In the genomic region with DNA sequence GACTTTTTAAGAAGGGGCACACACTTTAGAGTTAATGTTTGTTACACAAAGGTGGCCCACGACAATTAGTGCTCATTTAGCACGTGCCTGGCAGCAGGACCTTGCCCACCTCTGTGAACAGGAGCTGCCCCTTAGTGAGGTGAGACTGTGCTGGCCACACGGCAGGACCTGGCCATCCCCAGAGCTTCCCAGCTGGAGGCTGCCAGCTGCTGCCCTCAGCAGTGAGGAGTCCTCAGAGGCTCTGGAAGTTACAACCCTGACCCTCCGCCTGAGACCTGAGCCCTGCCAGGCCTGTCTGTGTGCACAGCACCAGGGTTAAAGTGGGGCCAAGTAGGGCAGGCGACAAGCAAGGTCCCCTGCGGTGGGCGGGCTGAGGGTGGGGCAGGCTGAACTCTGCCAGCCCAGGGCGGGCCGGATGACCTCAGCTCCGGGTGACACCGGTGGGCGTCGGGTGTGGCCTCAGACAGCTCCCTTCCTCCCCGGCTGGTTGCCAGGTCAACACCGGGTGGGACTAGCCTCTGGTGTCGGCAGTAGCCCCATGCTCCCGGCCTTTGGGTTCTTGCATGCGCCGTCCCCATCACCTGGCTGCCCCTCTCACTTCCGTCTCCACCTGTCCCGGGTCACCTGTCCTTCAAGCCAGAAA, we compare ENCODE assay signal across 9 cellular contexts. TPM values are rescaled to one million over a fixed set of nuclear protein-coding genes. Genes with fewer than 3 reads are reported as not detected.
DNase-seq lines count a peak whose midpoint lies in the region; ATAC-seq and TF ChIP-seq lines count a peak whose summit lies in the region.
"Had no signal": no experiment of that assay in that cellular context is flagged by ENCODE, and none has a peak within 500 bp of the region (broad histone marks: within the 10 kb centered on the region; RNA-seq: fewer than 3 reads in every experiment).

No MANE protein-coding gene starts in this region.

- no peak overlapping the region; the same call in 1 of the 2 replicates for H3K27ac ChIP-seq in Panc1 (ENCODE audit: low read length)

- no peaks in the 10 kb centered on the region for H3K9me3 ChIP-seq in Panc1 (ENCODE audit: control insufficient read depth, insufficient read depth, low read depth, low read length)

- intact Hi-C loops in Panc1 (cut with micrococcal nuclease; ENCODE audit: unreplicated experiment) (loop anchor here (2.0 to 10.0 kb wide), 2 partner anchors 110 to 218 kb away; no protein-coding TSS in a partner anchor), Right ventricle myocardium inferior (cut with DNase I) (loop anchor here (2.0 to 10.0 kb wide), 2 partner anchors 218 to 380 kb away; no protein-coding TSS in a partner anchor)

- peak; percentile 11; the same call in 1 of the 2 replicates for ATAC-seq in Panc1
- ATAC-seq in Right ventricle myocardium inferior = peak; percentile 48
- ATAC-seq in GM19328 (IDR thresholded peaks at IDR 0.05; ENCODE audit: unreplicated experiment) = no peak
- ATAC-seq in GM19397 (IDR thresholded peaks at IDR 0.05; ENCODE audit: unreplicated experiment) = no peak
- no peak for ATAC-seq in GM19324 (IDR thresholded peaks at IDR 0.05; ENCODE audit: low FRiP score, unreplicated experiment)

- H3K4me3 ChIP-seq in Panc1 (ENCODE audit: low read depth in 2 of 2, low read length in 2 of 2) = peak overlapping the region; percentile 37 to 51

- POLR2A ChIA-PET in Panc1 (lab: Charles Lee) = interaction anchor here (0.5 to 0.7 kb wide), 2 partner anchors 204 to 1606 kb away, joined by 3 to 4 read pairs; no protein-coding TSS in a partner anchor

- TF ChIP-seq CTCF in GM13976 (IDR thresholded peaks at IDR 0.05; ENCODE audit: borderline replicate concordance, control extremely low read depth, extremely low read depth, insufficient read depth, missing control alignments) (no peak), Panc1 (IDR thresholded peaks at IDR 0.05) (no peak)

- CTCF ChIA-PET in Panc1 (lab: Charles Lee) = interaction anchor here (0.6 to 1.4 kb wide), 3 partner anchors 9 to 30 kb away, joined by 3 to 9 read pairs (median 6); no protein-coding TSS in a partner anchor

- DNase-seq in GM13976 (ENCODE audit: low spot score) (peak; percentile 56), Panc1 (ENCODE audit: low read depth, low spot score) (no peak), Right ventricle myocardium inferior (ENCODE audit: missing footprints) (peak; percentile 88), retina (peak; percentile 36), NCI-H1092 (lab: John Stamatoyannopoulos, UW) (no peak)

- no peaks in the 10 kb centered on the region for H3K27me3 ChIP-seq in Panc1 (ENCODE audit: control insufficient read depth, insufficient read depth, low read length)

- no peaks in the 10 kb centered on the region for H3K36me3 ChIP-seq in Panc1 (ENCODE audit: control insufficient read depth, insufficient read depth, low read length)

- peaks cover 19% of the 10 kb centered on the region for H3K4me1 ChIP-seq in Panc1 (ENCODE audit: control insufficient read depth, insufficient read depth, low read length)

- no TSS peak for BruUV-seq in Panc1 (replicated peaks; lab: Mats Ljungman, UMichigan)

- in situ Hi-C loops in GM13976 (cut with MboI; ENCODE audit: low sequenced_read_pairs, unreplicated experiment) (loop anchor here (5.0 kb wide), 1 partner anchor 207 kb away; no protein-coding TSS in a partner anchor), Panc1 (cut with HindIII; ENCODE audit: low pct_unique_long_range_greater_than_20kb, low sequenced_read_pairs) (no loop called here)

RNA-seq across cellular contexts. Expression of a gene that starts 9.2 kb away (rescaled TPM):
- total RNA-seq in Panc1 (2021; ENCODE audit: unreplicated experiment) = not detected
- polyA plus RNA-seq in Panc1 (2012; ENCODE audit: insufficient read length) = not detected
- not detected for total RNA-seq in Right ventricle myocardium inferior
- total RNA-seq: T-helper 1 cell treated with Interleukin-12 subunit alpha and Interleukin-12 subunit beta and Interleukin-4 antibody, amounts not matched to agents 30 ng/mL and 1 ng/mL, for 36 hours had no signal

RNA-seq across cellular contexts. Expression of a gene that starts 17.5 kb away (rescaled TPM):
- total RNA-seq in Panc1 (2021; ENCODE audit: unreplicated experiment) (84.4 TPM), Right ventricle myocardium inferior (68.9 TPM)
- polyA plus RNA-seq in Panc1 (2012; ENCODE audit: insufficient read length) = 80.5 TPM

RNA-seq across cellular contexts. Expression of a gene that starts 19.7 kb away (rescaled TPM):
- total RNA-seq in Panc1 (2021; ENCODE audit: unreplicated experiment) = 2.6 TPM
- polyA plus RNA-seq in Panc1 (2012; ENCODE audit: insufficient read length) = 1.9 TPM
- 1.2 TPM for total RNA-seq in Right ventricle myocardium inferior
- total RNA-seq: T-helper 1 cell treated with Interleukin-12 subunit alpha and Interleukin-12 subunit beta and Interleukin-4 antibody, amounts not matched to agents 30 ng/mL and 1 ng/mL, for 36 hours had no signal

RNA-seq across cellular contexts. Expression of a gene that starts 48.4 kb away (rescaled TPM):
- total RNA-seq in Panc1 (2021; ENCODE audit: unreplicated experiment) (491 TPM), Right ventricle myocardium inferior (56.5 TPM)
- polyA plus RNA-seq in Panc1 (2012; ENCODE audit: insufficient read length) = 322 TPM

Comparison
In these comparisons a context has a peak if more than half of its experiments do, and no peak if none do; other contexts are left out.
1. DNase-seq: peak in GM13976 (single experiment), Right ventricle myocardium inferior (single experiment) and retina (single experiment); none in Panc1 (single experiment) and NCI-H1092 (single experiment).
2. ATAC-seq: peak in Panc1 (single experiment) and Right ventricle myocardium inferior (single experiment); none in GM19328 (single experiment), GM19397 (single experiment) and GM19324 (single experiment).